In the genomic region with DNA sequence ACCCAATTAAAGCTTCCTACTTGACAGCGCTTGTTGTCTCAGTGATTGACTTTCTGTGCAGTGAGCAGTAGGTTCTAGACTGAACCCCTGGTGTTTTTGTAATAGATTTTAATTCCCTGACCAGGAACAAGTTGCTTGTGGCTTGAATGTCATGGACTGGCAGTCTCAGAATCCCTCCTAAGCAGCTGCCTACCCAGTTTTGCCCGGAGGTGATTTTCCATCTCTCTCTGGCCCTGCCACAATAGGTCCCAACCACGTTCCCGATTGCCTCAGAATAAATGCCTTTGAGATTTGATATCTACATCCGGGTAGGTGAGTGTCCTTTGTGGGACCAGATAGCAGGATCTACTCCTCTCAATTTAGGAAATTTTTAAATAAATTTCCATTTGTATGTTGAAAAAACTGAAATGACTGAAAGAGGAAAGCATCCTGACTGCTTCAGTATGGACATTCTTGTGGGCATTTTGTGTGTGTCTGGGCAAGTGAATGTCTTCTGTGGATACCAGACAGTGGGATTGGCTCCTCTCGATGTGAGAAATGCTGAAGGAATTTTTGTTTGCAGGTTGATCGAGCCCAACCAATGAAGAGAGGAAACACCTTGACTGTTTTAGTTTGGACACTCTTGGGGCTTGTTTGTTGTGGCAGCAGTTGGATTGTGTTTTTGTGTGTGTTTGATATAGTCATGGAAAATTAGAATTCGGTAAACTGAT, we compare ENCODE assay signal across 22 cellular contexts.
"Had no signal": no experiment of that assay in that cellular context is flagged by ENCODE, and none has a peak within 500 bp of the region (broad histone marks: within the 10 kb centered on the region; RNA-seq: fewer than 3 reads in every experiment).

No MANE protein-coding gene starts in this region.

- H3K4me3 Mint-ChIP-seq: activated T-cell treated with anti-CD3 and anti-CD28 coated beads, Interleukin-2, amount 50 U/mL, for 24 hours; activated T-helper 17 cell treated with anti-CD3 and anti-CD28 coated beads, Interleukin-2, amount 50 U/mL, for 72 hours; central memory CD8-positive, alpha-beta T cell; natural killer cell treated with Interleukin-12 subunit alpha and Interleukin-12 subunit beta and Interleukin-15 and Interleukin-18, amount 100 ng/mL, for 72 hours; WTC11 had no signal

- DNase-seq: activated CD8-positive, alpha-beta memory T cell treated with anti-CD3 and anti-CD28 coated beads, Interleukin-2, amount 50 U/mL, for 4 hours; activated T-cell treated with anti-CD3 and anti-CD28 coated beads, Interleukin-2, amount 50 U/mL, for 24 hours; aorta; brain microvascular endothelial cell; effector memory CD4-positive, alpha-beta T cell; esophagus squamous epithelium; heart right ventricle; kidney; left lung; midbrain; spleen; stimulated activated CD4-positive, alpha-beta T cell treated with anti-CD3 and anti-CD28 coated beads, Interleukin-4, amount 100 ng/mL, for 1 hour; stimulated activated naive CD4-positive, alpha-beta T cell treated with Interleukin-2 at 50 U/mL for 16 hours; T-helper 1 cell; upper lobe of right lung had no signal

- H3K36me3 ChIP-seq: brain microvascular endothelial cell, esophagus squamous epithelium, heart right ventricle, left lung, spleen, thoracic aorta, upper lobe of right lung had no signal

- H3K36me3 Mint-ChIP-seq: activated naive CD4-positive, alpha-beta T cell treated with anti-CD3 and anti-CD28 coated beads, Interleukin-2, amount 50 U/mL, for 72 hours; natural killer cell treated with Interleukin-12 subunit alpha and Interleukin-12 subunit beta and Interleukin-15 and Interleukin-18, amount 100 ng/mL, for 72 hours had no signal

- H3K27ac Mint-ChIP-seq: activated naive CD4-positive, alpha-beta T cell treated with anti-CD3 and anti-CD28 coated beads, Interleukin-2, amount 50 U/mL, for 72 hours; activated T-cell treated with anti-CD3 and anti-CD28 coated beads, Interleukin-2, amount 50 U/mL, for 24 hours; activated T-helper 17 cell treated with anti-CD3 and anti-CD28 coated beads, Interleukin-2, amount 50 U/mL, for 72 hours; natural killer cell treated with Interleukin-12 subunit alpha and Interleukin-12 subunit beta and Interleukin-15 and Interleukin-18, amount 100 ng/mL, for 72 hours; progenitor cell of endocrine pancreas; WTC11 had no signal

- H3K27me3 Mint-ChIP-seq: activated T-cell treated with anti-CD3 and anti-CD28 coated beads, Interleukin-2, amount 50 U/mL, for 24 hours; activated T-helper 17 cell treated with anti-CD3 and anti-CD28 coated beads, Interleukin-2, amount 50 U/mL, for 72 hours; central memory CD8-positive, alpha-beta T cell; natural killer cell treated with Interleukin-12 subunit alpha and Interleukin-12 subunit beta and Interleukin-15 and Interleukin-18, amount 100 ng/mL, for 72 hours; progenitor cell of endocrine pancreas had no signal

- H3K4me1 ChIP-seq: esophagus squamous epithelium, heart right ventricle, left lung, spleen, upper lobe of right lung had no signal

- ATAC-seq: activated naive CD4-positive, alpha-beta T cell treated with anti-CD3 and anti-CD28 coated beads, Interleukin-2, amount 50 U/mL, for 72 hours; activated T-helper 17 cell treated with anti-CD3 and anti-CD28 coated beads, Interleukin-2, amount 50 U/mL, for 72 hours; heart right ventricle; left lung; natural killer cell treated with Interleukin-12 subunit alpha and Interleukin-12 subunit beta and Interleukin-15 and Interleukin-18, amount 100 ng/mL, for 72 hours; upper lobe of right lung; WTC11 had no signal

- H3K4me3 ChIP-seq: esophagus squamous epithelium, heart right ventricle, left lung, spleen, thoracic aorta, upper lobe of right lung had no signal

- H3K4me1 Mint-ChIP-seq: activated T-helper 17 cell treated with anti-CD3 and anti-CD28 coated beads, Interleukin-2, amount 50 U/mL, for 72 hours; central memory CD8-positive, alpha-beta T cell had no signal

- H3K27me3 ChIP-seq: brain microvascular endothelial cell, esophagus squamous epithelium, heart right ventricle, left lung, spleen, upper lobe of right lung had no signal

- H3K9me3 ChIP-seq: esophagus squamous epithelium, heart right ventricle, left lung, thoracic aorta, upper lobe of right lung had no signal

- H3K27ac ChIP-seq: brain microvascular endothelial cell, esophagus squamous epithelium, heart right ventricle, left lung, spleen, thoracic aorta, upper lobe of right lung had no signal
